ENCODE assay signal across 21 cellular contexts in the genomic region with DNA sequence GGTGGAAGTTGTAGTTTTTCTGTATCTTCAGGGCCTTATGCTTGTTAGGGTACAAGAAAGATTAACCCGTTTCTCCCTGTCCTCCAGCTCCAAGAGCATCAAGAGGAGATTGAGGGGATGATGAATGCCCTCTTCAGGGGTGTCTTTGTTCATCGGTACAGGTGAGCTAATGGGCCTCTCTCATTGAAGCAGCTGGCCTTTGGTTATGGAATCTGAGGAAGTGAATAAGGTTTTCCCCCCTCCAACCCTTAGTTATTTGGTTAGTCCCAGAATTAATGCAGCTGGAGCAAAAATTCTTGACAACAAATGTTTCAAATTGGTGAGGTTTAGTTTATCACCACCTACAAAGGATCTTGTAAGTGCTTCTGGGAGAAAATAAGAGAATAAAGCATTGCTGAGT. TPM values are rescaled to one million over a fixed set of nuclear protein-coding genes. Genes with fewer than 3 reads are reported as not detected.
DNase-seq lines count a peak whose midpoint lies in the region; ATAC-seq and TF ChIP-seq lines count a peak whose summit lies in the region.
"Had no signal": no experiment of that assay in that cellular context is flagged by ENCODE, and none has a peak within 500 bp of the region (broad histone marks: within the 10 kb centered on the region; RNA-seq: fewer than 3 reads in every experiment).

No MANE protein-coding gene starts in this region.

- no peaks in the 10 kb centered on the region for H3K36me3 ChIP-seq in HEK293 (ENCODE audit: control insufficient read depth in 2 of 2, insufficient read depth in 1 of 2, low read length in 2 of 2)

- no peak overlapping the region for H3K4me3 Mint-ChIP-seq in activated CD4-positive, alpha-beta T cell treated with anti-CD3 and anti-CD28 coated beads, Interleukin-2, amount 10 ng/mL, durations not matched to agents 7 days and 5 days
- no peak overlapping the region for H3K4me3 Mint-ChIP-seq in activated B cell treated with CpG ODN at 0.5 μM for 24 hours
- H3K4me3 Mint-ChIP-seq in activated CD4-positive, alpha-beta memory T cell treated with anti-CD3 and anti-CD28 coated beads, Interleukin-2, amount 10 ng/mL, durations not matched to agents 7 days and 5 days: no peak overlapping the region

- no peak overlapping the region for H3K4me3 ChIP-seq in HEK293 (ENCODE audit: low read depth, low read length)

- TF ChIP-seq CTCF in HEK293 (tag by site-specific recombination; IDR thresholded peaks at IDR 0.05) (no peak), activated B cell treated with CpG ODN at 0.5 μM for 24 hours (IDR thresholded peaks at IDR 0.05) (no peak)

- H3K4me1 ChIP-seq in HEK293 (ENCODE audit: control insufficient read depth, insufficient read depth, low read length): no peaks in the 10 kb centered on the region

- intact Hi-C loops in activated B cell treated with CpG ODN at 0.5 μM for 24 hours (cut with micrococcal nuclease): loop anchor here (10.0 kb wide), 1 partner anchor 150 kb away; no protein-coding TSS in a partner anchor

- peaks cover 19% of the 10 kb centered on the region for H3K36me3 Mint-ChIP-seq in activated CD4-positive, alpha-beta T cell treated with anti-CD3 and anti-CD28 coated beads, Interleukin-2, amount 10 ng/mL, durations not matched to agents 7 days and 5 days (ENCODE audit: low read depth)
- H3K36me3 Mint-ChIP-seq in activated B cell treated with CpG ODN at 0.5 μM for 24 hours (ENCODE audit: low read depth): no peaks in the 10 kb centered on the region
- H3K36me3 Mint-ChIP-seq in activated CD4-positive, alpha-beta memory T cell treated with anti-CD3 and anti-CD28 coated beads, Interleukin-2, amount 10 ng/mL, durations not matched to agents 7 days and 5 days (ENCODE audit: low read depth): no peaks in the 10 kb centered on the region

- peak overlapping the region; percentile 25 for H3K27ac Mint-ChIP-seq in activated CD4-positive, alpha-beta T cell treated with anti-CD3 and anti-CD28 coated beads, Interleukin-2, amount 10 ng/mL, durations not matched to agents 7 days and 5 days
- H3K27ac Mint-ChIP-seq in activated B cell treated with CpG ODN at 0.5 μM for 24 hours: peak overlapping the region; percentile 91
- no peak overlapping the region for H3K27ac Mint-ChIP-seq in activated CD4-positive, alpha-beta memory T cell treated with anti-CD3 and anti-CD28 coated beads, Interleukin-2, amount 10 ng/mL, durations not matched to agents 7 days and 5 days

- no peaks in the 10 kb centered on the region for H3K9me3 Mint-ChIP-seq in activated CD4-positive, alpha-beta T cell treated with anti-CD3 and anti-CD28 coated beads, Interleukin-2, amount 10 ng/mL, durations not matched to agents 7 days and 5 days
- H3K9me3 Mint-ChIP-seq in activated B cell treated with CpG ODN at 0.5 μM for 24 hours: peaks cover 2% of the 10 kb centered on the region
- no peaks in the 10 kb centered on the region for H3K9me3 Mint-ChIP-seq in activated CD4-positive, alpha-beta memory T cell treated with anti-CD3 and anti-CD28 coated beads, Interleukin-2, amount 10 ng/mL, durations not matched to agents 7 days and 5 days

- no peak overlapping the region for H3K27ac ChIP-seq in HEK293 (ENCODE audit: extremely low read depth, low read depth, low read length)
- H3K27ac ChIP-seq: C4-2B had no signal

- POLR2A ChIA-PET in activated CD4-positive, alpha-beta T cell treated with anti-CD3 and anti-CD28 coated beads, Interleukin-2, amount 10 ng/mL, durations not matched to agents 7 days and 5 days (lab: Charles Lee): no interaction called here
- POLR2A ChIA-PET in HEK293 (lab: Yijun Ruan, JAX) (interaction anchor here (0.8 kb wide), 1 partner anchor 10 kb away, joined by 3 read pairs; no protein-coding TSS in a partner anchor), activated B cell treated with CpG ODN at 0.5 μM for 24 hours (lab: Charles Lee) (interaction anchor here (0.7 to 4.5 kb wide), 9 partner anchors 10 to 233 kb away, joined by 3 to 39 read pairs (median 8); a partner anchor contains a TSS)
- POLR2A ChIA-PET in activated CD4-positive, alpha-beta memory T cell treated with anti-CD3 and anti-CD28 coated beads, Interleukin-2, amount 10 ng/mL, durations not matched to agents 7 days and 5 days (lab: Charles Lee): interaction anchor here (1.4 kb wide), 1 partner anchor 11 kb away, joined by 3 read pairs; no protein-coding TSS in a partner anchor

- no peaks in the 10 kb centered on the region for H3K9me3 ChIP-seq in HEK293 (ENCODE audit: control insufficient read depth, insufficient read depth, low read depth, low read length)
- H3K9me3 ChIP-seq: SK-N-SH had no signal

- DNase-seq in activated CD4-positive, alpha-beta T cell treated with anti-CD3 and anti-CD28 coated beads, Interleukin-2, amount 10 ng/mL, durations not matched to agents 7 days and 5 days: no peak
- no peak for DNase-seq in activated CD4-positive, alpha-beta T cell treated with anti-CD3 and anti-CD28 coated beads for 4 hours
- DNase-seq in activated B cell treated with CpG ODN at 0.5 μM for 24 hours (no peak), pons (ENCODE audit: low spot score) (no peak)
- DNase-seq in activated T-cell treated with anti-CD3 and anti-CD28 coated beads, Interleukin-2, amount 50 U/mL, for 1 hour: no peak
- DNase-seq in activated CD4-positive, alpha-beta memory T cell treated with anti-CD3 and anti-CD28 coated beads, Interleukin-2, amount 10 ng/mL, durations not matched to agents 7 days and 5 days: no peak
- DNase-seq: DMS79, KBM-7, NCI-H1105 treated with DMSO at 0.1 percent for 48 hours, NCI-H187, NCI-H2107, NCI-H226, NCI-H524, NCI-H82, SHP77 treated with DMSO at 0.1 percent for 48 hours, SK-N-SH had no signal

- peaks cover 44% of the 10 kb centered on the region for H3K4me1 Mint-ChIP-seq in activated CD4-positive, alpha-beta T cell treated with anti-CD3 and anti-CD28 coated beads, Interleukin-2, amount 10 ng/mL, durations not matched to agents 7 days and 5 days
- H3K4me1 Mint-ChIP-seq in activated B cell treated with CpG ODN at 0.5 μM for 24 hours: peaks cover 90% of the 10 kb centered on the region
- H3K4me1 Mint-ChIP-seq in activated CD4-positive, alpha-beta memory T cell treated with anti-CD3 and anti-CD28 coated beads, Interleukin-2, amount 10 ng/mL, durations not matched to agents 7 days and 5 days: peaks cover 14% of the 10 kb centered on the region

- ATAC-seq in activated B cell treated with CpG ODN at 0.5 μM for 24 hours (ENCODE audit: low read depth): no peak

- no peaks in the 10 kb centered on the region for H3K27me3 Mint-ChIP-seq in activated CD4-positive, alpha-beta T cell treated with anti-CD3 and anti-CD28 coated beads, Interleukin-2, amount 10 ng/mL, durations not matched to agents 7 days and 5 days
- H3K27me3 Mint-ChIP-seq in activated B cell treated with CpG ODN at 0.5 μM for 24 hours: no peaks in the 10 kb centered on the region
- peaks cover 7% of the 10 kb centered on the region for H3K27me3 Mint-ChIP-seq in activated CD4-positive, alpha-beta memory T cell treated with anti-CD3 and anti-CD28 coated beads, Interleukin-2, amount 10 ng/mL, durations not matched to agents 7 days and 5 days

- CTCF ChIA-PET in activated CD4-positive, alpha-beta T cell treated with anti-CD3 and anti-CD28 coated beads, Interleukin-2, amount 10 ng/mL, durations not matched to agents 7 days and 5 days (lab: Charles Lee): interaction anchor here (0.7 to 0.8 kb wide), 2 partner anchors 22 to 62 kb away, joined by 3 read pairs; no protein-coding TSS in a partner anchor
- CTCF ChIA-PET in HEK293 (lab: Yijun Ruan, JAX): interaction anchor here (1.1 to 1.4 kb wide), 2 partner anchors 23 to 64 kb away, joined by 3 to 4 read pairs; no protein-coding TSS in a partner anchor
- CTCF ChIA-PET in activated B cell treated with CpG ODN at 0.5 μM for 24 hours (lab: Charles Lee): interaction anchor here (1.6 to 3.7 kb wide), 3 partner anchors 16 to 150 kb away, joined by 4 to 15 read pairs (median 7); no protein-coding TSS in a partner anchor
- CTCF ChIA-PET in activated CD4-positive, alpha-beta memory T cell treated with anti-CD3 and anti-CD28 coated beads, Interleukin-2, amount 10 ng/mL, durations not matched to agents 7 days and 5 days (lab: Charles Lee): no interaction called here

TF ChIP-seq in HEK293, 187 proteins besides CTCF, POLR2A, EP300 and RAD21 (continues in another document):
- no peak for TF ChIP-seq ZNF10 (tag by site-specific recombination; IDR thresholded peaks at IDR 0.05)
- no peak for TF ChIP-seq YY1 (tag by site-specific recombination; IDR thresholded peaks at IDR 0.05)

RNA-seq across cellular contexts. Expression of a gene that starts 17.5 kb away (rescaled TPM):
- 10 to 100 TPM; 24.2 to 24.7 TPM for total RNA-seq in activated CD4-positive, alpha-beta T cell treated with anti-CD3 and anti-CD28 coated beads, Interleukin-2, amount 10 ng/mL, durations not matched to agents 7 days and 5 days
- total RNA-seq in activated B cell treated with CpG ODN at 0.5 μM for 24 hours: 41.3 and 42.4 TPM in 2 replicates
- 10 to 100 TPM; 12.9 to 13.1 TPM for total RNA-seq in activated CD4-positive, alpha-beta memory T cell treated with anti-CD3 and anti-CD28 coated beads, Interleukin-2, amount 10 ng/mL, durations not matched to agents 7 days and 5 days

RNA-seq across cellular contexts. Expression of a gene that starts 18.0 kb away (rescaled TPM):
- total RNA-seq in activated CD4-positive, alpha-beta T cell treated with anti-CD3 and anti-CD28 coated beads, Interleukin-2, amount 10 ng/mL, durations not matched to agents 7 days and 5 days: 10 to 100 TPM; 13.9 to 20.9 TPM
- total RNA-seq in activated B cell treated with CpG ODN at 0.5 μM for 24 hours: 5.0 and 5.1 TPM in 2 replicates
- 1 to 10 TPM; 3.8 to 4.8 TPM for total RNA-seq in activated CD4-positive, alpha-beta memory T cell treated with anti-CD3 and anti-CD28 coated beads, Interleukin-2, amount 10 ng/mL, durations not matched to agents 7 days and 5 days

RNA-seq across cellular contexts. Expression of a gene that starts 24.5 kb away (rescaled TPM):
- 10 to 100 TPM; 61.2 to 66.6 TPM for total RNA-seq in activated CD4-positive, alpha-beta T cell treated with anti-CD3 and anti-CD28 coated beads, Interleukin-2, amount 10 ng/mL, durations not matched to agents 7 days and 5 days
- total RNA-seq in activated B cell treated with CpG ODN at 0.5 μM for 24 hours: 17.1 and 20.0 TPM in 2 replicates
- 10 to 100 TPM; 70.5 to 71.8 TPM for total RNA-seq in activated CD4-positive, alpha-beta memory T cell treated with anti-CD3 and anti-CD28 coated beads, Interleukin-2, amount 10 ng/mL, durations not matched to agents 7 days and 5 days
- total RNA-seq: A673, H1, RPMI7951 had no signal

RNA-seq across cellular contexts. Expression of a gene that starts 26.8 kb away (rescaled TPM):
- 10 to 100 TPM; 14.2 to 15.6 TPM for total RNA-seq in activated CD4-positive, alpha-beta T cell treated with anti-CD3 and anti-CD28 coated beads, Interleukin-2, amount 10 ng/mL, durations not matched to agents 7 days and 5 days
- 0.10 and 1.2 TPM in 2 replicates for total RNA-seq in activated B cell treated with CpG ODN at 0.5 μM for 24 hours
- total RNA-seq in activated CD4-positive, alpha-beta memory T cell treated with anti-CD3 and anti-CD28 coated beads, Interleukin-2, amount 10 ng/mL, durations not matched to agents 7 days and 5 days: 1 to 10 TPM; 2.4 to 2.7 TPM

RNA-seq across cellular contexts. Expression of a gene that starts 36.7 kb away (rescaled TPM):
- total RNA-seq in activated CD4-positive, alpha-beta T cell treated with anti-CD3 and anti-CD28 coated beads, Interleukin-2, amount 10 ng/mL, durations not matched to agents 7 days and 5 days: 10 to 100 TPM; 54.0 to 54.6 TPM
- total RNA-seq in activated B cell treated with CpG ODN at 0.5 μM for 24 hours: 55.7 and 65.3 TPM in 2 replicates
- total RNA-seq in activated CD4-positive, alpha-beta memory T cell treated with anti-CD3 and anti-CD28 coated beads, Interleukin-2, amount 10 ng/mL, durations not matched to agents 7 days and 5 days: 10 to 100 TPM; 37.8 to 41.2 TPM
